In the genomic region with DNA sequence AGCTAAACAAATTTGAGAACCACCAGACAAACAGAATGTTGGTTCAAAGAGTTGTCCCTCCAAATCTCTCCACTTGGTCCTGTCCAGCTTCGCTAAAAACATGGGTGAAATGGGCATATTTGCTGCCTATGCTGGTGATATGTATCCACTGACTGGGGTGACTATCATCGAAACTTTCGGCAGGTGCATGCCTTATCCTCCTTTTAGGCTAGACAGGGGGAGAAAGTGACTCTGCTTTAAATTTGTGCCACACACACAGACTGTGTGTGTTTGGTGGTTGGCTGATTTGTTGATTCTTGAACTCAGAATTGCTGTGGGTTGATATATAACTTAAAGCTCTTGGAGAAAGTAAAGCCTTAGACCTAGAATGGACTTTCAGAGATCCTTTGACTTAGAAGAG, we compare ENCODE assay signal across 27 cellular contexts.
"Had no signal": no experiment of that assay in that cellular context is flagged by ENCODE, and none has a peak within 500 bp of the region (broad histone marks: within the 10 kb centered on the region; RNA-seq: fewer than 3 reads in every experiment).

No MANE protein-coding gene starts in this region.

- H3K27ac ChIP-seq: stomach, suprapubic skin, testis, thoracic aorta, thyroid gland, tibial artery, tibial nerve, transverse colon, upper lobe of left lung, upper lobe of right lung, uterus, vagina had no signal

- ATAC-seq: stimulated activated effector memory CD8-positive, alpha-beta T cell treated with anti-CD3 and anti-CD28 coated beads, Interleukin-12 subunit alpha, Interleukin-12 subunit beta, amount 100 ng/mL, for 72 hours; stimulated activated memory B cell treated with anti-CD40 and anti-IgM and Interleukin-4, amounts not matched to agents 10 μg/mL and 1 μg/mL and 100 μg/mL, for 72 hours; stimulated activated naive B cell treated with anti-CD40 and anti-IgM and Interleukin-4, amounts not matched to agents 10 μg/mL and 1 μg/mL and 100 μg/mL, for 72 hours; stimulated activated naive CD8-positive, alpha-beta T cell treated with anti-CD3 and anti-CD28 coated beads, Interleukin-15, amount 100 ng/mL, for 72 hours; stimulated activated naive CD8-positive, alpha-beta T cell treated with anti-CD3 and anti-CD28 coated beads, Interleukin-15, Interleukin-2, amounts not matched to agents 100 U/mL and 50 U/mL, for 24 hours; upper lobe of right lung had no signal

- H3K9me3 ChIP-seq: stomach, suprapubic skin, testis, thoracic aorta, thyroid gland, tibial artery, tibial nerve, transverse colon, upper lobe of left lung, upper lobe of right lung, uterus, vagina had no signal

- H3K4me3 ChIP-seq: stomach, suprapubic skin, testis, thoracic aorta, thyroid gland, tibial artery, tibial nerve, transverse colon, upper lobe of left lung, upper lobe of right lung, uterus, vagina had no signal

- H3K27me3 ChIP-seq: stomach, suprapubic skin, testis, thyroid gland, tibial artery, tibial nerve, transverse colon, upper lobe of left lung, upper lobe of right lung, uterus, vagina had no signal

- DNase-seq: stimulated activated CD4-positive, alpha-beta T cell treated with anti-CD3 and anti-CD28 coated beads, Interleukin-2, amount 100 ng/mL, for 48 hours; stimulated activated CD4-positive, alpha-beta T cell treated with anti-CD3 and anti-CD28 coated beads, Interleukin-4, amount 100 ng/mL, for 1 hour; stimulated activated CD4-positive, alpha-beta T cell treated with anti-CD3 and anti-CD28 coated beads, Interleukin-4, amount 100 ng/mL, for 24 hours; stimulated activated CD4-positive, alpha-beta T cell treated with anti-CD3 and anti-CD28 coated beads, Interleukin-4, amount 100 ng/mL, for 4 hours; stimulated activated CD8-positive, alpha-beta memory T cell treated with anti-CD3 and anti-CD28 coated beads, Interleukin-4, amount 100 ng/mL, for 48 hours; stimulated activated naive B cell treated with anti-CD40 and anti-IgM and Interleukin-4, amounts not matched to agents 10 μg/mL and 1 μg/mL and 100 μg/mL, for 72 hours; stimulated activated naive CD4-positive, alpha-beta T cell; stimulated activated naive CD4-positive, alpha-beta T cell treated with Interleukin-2 at 50 U/mL for 16 hours; stimulated activated naive CD8-positive, alpha-beta T cell treated with anti-CD3 and anti-CD28 coated beads, Interleukin-15, amount 100 ng/mL, for 72 hours; stimulated activated naive CD8-positive, alpha-beta T cell treated with anti-CD3 and anti-CD28 coated beads, Interleukin-15, Interleukin-2, amounts not matched to agents 100 U/mL and 50 U/mL, for 24 hours; stomach; substantia nigra; testis; thyroid gland; tibial artery; transverse colon; trophoblast cell; upper lobe of right lung; uterus had no signal

- FAIRE-seq: urothelium cell line had no signal

- H3K4me1 ChIP-seq: stomach, suprapubic skin, testis, thyroid gland, tibial nerve, transverse colon, upper lobe of left lung, upper lobe of right lung, uterus, vagina had no signal

- H3K36me3 ChIP-seq: stomach, suprapubic skin, thoracic aorta, thyroid gland, tibial artery, tibial nerve, transverse colon, upper lobe of left lung, upper lobe of right lung, uterus, vagina had no signal
